1 cellular context compared by ENCODE assay signal in the genomic region with DNA sequence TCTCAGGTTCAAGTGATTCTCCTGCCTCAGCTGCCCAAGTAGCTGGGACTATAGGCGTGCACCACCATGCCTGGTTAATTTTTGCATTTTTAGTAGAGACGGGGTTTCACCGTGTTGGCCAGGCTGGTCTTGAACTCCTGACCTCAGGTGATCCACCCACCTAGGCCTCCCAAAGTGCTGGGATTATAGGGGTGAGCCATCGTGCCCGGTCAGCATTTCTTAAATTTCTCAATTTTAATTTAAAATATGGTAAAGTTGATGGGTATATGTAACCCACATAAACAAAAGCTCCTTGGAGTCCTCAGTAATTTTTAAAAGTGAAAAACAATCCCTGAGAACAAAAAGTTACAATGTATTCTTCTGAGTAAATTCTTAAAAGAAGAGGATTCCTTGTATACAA. TPM values are rescaled to one million over a fixed set of nuclear protein-coding genes. Genes with fewer than 3 reads are reported as not detected.
"Had no signal": no experiment of that assay in that cellular context is flagged by ENCODE, and none has a peak within 500 bp of the region (broad histone marks: within the 10 kb centered on the region; RNA-seq: fewer than 3 reads in every experiment).

No MANE protein-coding gene starts in this region.

RNA-seq across cellular contexts. Expression of gene GPD1, which starts 51.1 kb away (rescaled TPM):
- polyA plus RNA-seq: IgD-negative memory B cell had no signal
